24 cellular contexts compared by ENCODE assay signal in the genomic region with DNA sequence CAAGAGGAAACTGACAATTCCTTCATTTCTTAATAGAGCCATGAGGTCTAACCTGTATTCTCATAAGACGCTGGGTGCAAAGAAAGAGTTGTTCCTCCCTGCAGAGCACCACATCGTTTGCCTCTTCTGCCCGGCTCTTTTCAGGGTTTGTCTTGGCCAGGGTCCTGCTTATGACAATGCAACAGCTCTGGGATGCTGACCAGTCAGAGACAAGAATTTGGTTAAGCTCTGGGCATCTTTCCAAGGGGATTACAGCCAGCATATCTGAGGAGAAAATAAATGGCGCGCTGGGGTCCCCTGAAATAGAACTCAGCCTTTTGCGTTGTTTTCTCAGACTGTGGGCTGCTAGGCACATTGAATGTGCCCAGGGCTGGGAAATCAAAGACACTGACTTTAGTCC.
"Had no signal": no experiment of that assay in that cellular context is flagged by ENCODE, and none has a peak within 500 bp of the region (broad histone marks: within the 10 kb centered on the region; RNA-seq: fewer than 3 reads in every experiment).

No MANE protein-coding gene starts in this region.

- H3K4me1 Mint-ChIP-seq: activated naive CD8-positive, alpha-beta T cell treated with anti-CD3 and anti-CD28 coated beads for 36 hours; immature natural killer cell; natural killer cell; neural progenitor cell had no signal

- H3K9ac ChIP-seq: neural progenitor cell had no signal

- H3K4me3 Mint-ChIP-seq: activated naive CD8-positive, alpha-beta T cell treated with anti-CD3 and anti-CD28 coated beads for 36 hours; brain; immature natural killer cell; natural killer cell; neural progenitor cell; stimulated activated naive CD8-positive, alpha-beta T cell treated with anti-CD3 and anti-CD28 coated beads, Interleukin-15, Interleukin-2, amounts not matched to agents 100 ng/mL and 50 ng/mL, for 24 hours had no signal

- H3K9me3 Mint-ChIP-seq: activated naive CD8-positive, alpha-beta T cell treated with anti-CD3 and anti-CD28 coated beads for 36 hours; neural progenitor cell; stimulated activated naive CD8-positive, alpha-beta T cell treated with anti-CD3 and anti-CD28 coated beads, Interleukin-15, Interleukin-2, amounts not matched to agents 100 ng/mL and 50 ng/mL, for 24 hours had no signal

- H3K9me3 ChIP-seq: adrenal gland, right lobe of liver, thoracic aorta had no signal

- H3K27ac Mint-ChIP-seq: activated naive CD8-positive, alpha-beta T cell treated with anti-CD3 and anti-CD28 coated beads for 36 hours; brain; immature natural killer cell; natural killer cell; neural progenitor cell; stimulated activated naive CD8-positive, alpha-beta T cell treated with anti-CD3 and anti-CD28 coated beads, Interleukin-15, Interleukin-2, amounts not matched to agents 100 ng/mL and 50 ng/mL, for 24 hours had no signal

- ATAC-seq: esophagus mucosa, foreskin keratinocyte, natural killer cell, right lobe of liver had no signal

- H3K27me3 ChIP-seq: adrenal gland, cardiac muscle cell, foreskin keratinocyte, neural progenitor cell, right lobe of liver had no signal

- H3K36me3 ChIP-seq: adrenal gland, cardiac muscle cell, neural progenitor cell, right lobe of liver, thoracic aorta had no signal

- H3K27me3 Mint-ChIP-seq: activated naive CD8-positive, alpha-beta T cell treated with anti-CD3 and anti-CD28 coated beads for 36 hours; brain; stimulated activated naive CD8-positive, alpha-beta T cell treated with anti-CD3 and anti-CD28 coated beads, Interleukin-15, Interleukin-2, amounts not matched to agents 100 ng/mL and 50 ng/mL, for 24 hours had no signal

- H3K27ac ChIP-seq: adrenal gland, cardiac muscle cell, foreskin keratinocyte, neural progenitor cell, right lobe of liver, skin epidermis, thoracic aorta had no signal

- H3K4me3 ChIP-seq: adrenal gland, cardiac muscle cell, neural progenitor cell, right lobe of liver, skin epidermis, thoracic aorta had no signal

- DNase-seq: activated CD4-positive, alpha-beta T cell treated with anti-CD3 and anti-CD28 coated beads, Interleukin-2, amount 50 U/mL, for 4 hours; activated effector memory CD4-positive, alpha-beta T cell treated with Interleukin-2 at 50 U/mL for 16 hours; activated naive CD4-positive, alpha-beta T cell treated with Interleukin-2 at 50 U/mL for 16 hours; activated naive CD8-positive, alpha-beta T cell treated with anti-CD3 and anti-CD28 coated beads for 36 hours; aorta; cortex of kidney; foreskin keratinocyte; immature natural killer cell; mesenchymal stem cell; natural killer cell; posterior cingulate gyrus; right lobe of liver; stimulated activated CD4-positive, alpha-beta T cell treated with anti-CD3 and anti-CD28 coated beads, Interleukin-12 subunit alpha, Interleukin-12 subunit beta, amount 100 ng/mL, for 4 hours; stimulated activated CD4-positive, alpha-beta T cell treated with anti-CD3 and anti-CD28 coated beads, Interleukin-4, amount 100 ng/mL, for 1 hour; T-helper 2 cell; trophoblast cell had no signal

- H3K36me3 Mint-ChIP-seq: activated naive CD8-positive, alpha-beta T cell treated with anti-CD3 and anti-CD28 coated beads for 36 hours; brain; immature natural killer cell; natural killer cell; neural progenitor cell had no signal

- H3K4me1 ChIP-seq: adrenal gland, foreskin keratinocyte, neural progenitor cell, right lobe of liver had no signal
